Comparison of ENCODE assay signal across 8 cellular contexts in genomic region chr11:12673601-12673923, GRCh38. TPM values are rescaled to one million over a fixed set of nuclear protein-coding genes. Genes with fewer than 3 reads are reported as not detected.
DNase-seq lines count a peak whose midpoint lies in the region; ATAC-seq, FAIRE-seq and TF ChIP-seq lines count a peak whose summit lies in the region.

No MANE protein-coding gene starts in this region.

- H3K9ac ChIP-seq in endocrine pancreas (ENCODE audit: control insufficient read depth, insufficient read depth, low read length), result no peak overlapping the region

- H3K27me3 ChIP-seq in endocrine pancreas (ENCODE audit: control insufficient read depth, insufficient read depth, low read length), result no peaks in the 10 kb centered on the region

- no peaks in the 10 kb centered on the region for H3K27me3 Mint-ChIP-seq in osteocyte (ENCODE audit: unreplicated experiment)

- H3K36me3 ChIP-seq in endocrine pancreas (ENCODE audit: control insufficient read depth, insufficient read depth, low read length), result no peaks in the 10 kb centered on the region

- peak; percentile 24 for ATAC-seq in GM18867 (IDR thresholded peaks at IDR 0.05; ENCODE audit: unreplicated experiment)

- H3K4me1 ChIP-seq in endocrine pancreas (ENCODE audit: control insufficient read depth, insufficient read depth, low read length), result no peaks in the 10 kb centered on the region

- H3K4me3 ChIP-seq in Jurkat, Clone E6-1 (ENCODE audit: low read length), result peak overlapping the region; percentile 62
- peak overlapping the region; percentile 84 for H3K4me3 ChIP-seq in endocrine pancreas (ENCODE audit: control insufficient read depth, insufficient read depth, low read length)

- TF ChIP-seq POLR2A in H54 (IDR thresholded peaks at IDR 0.05; ENCODE audit: low read depth, low read length), result no peak

- TF ChIP-seq CTCF in osteocyte (IDR thresholded peaks at IDR 0.05), result no peak

- H3K4me1 Mint-ChIP-seq in osteocyte (ENCODE audit: unreplicated experiment), result peaks cover 36% of the 10 kb centered on the region

- FAIRE-seq in H54 (lab: Jason Lieb, UNC), result no peak

- no peaks in the 10 kb centered on the region for H3K9me3 ChIP-seq in endocrine pancreas (ENCODE audit: control insufficient read depth, low read length)

- H3K27ac Mint-ChIP-seq in osteocyte (ENCODE audit: unreplicated experiment), result peak overlapping the region; percentile 97

- H3K36me3 Mint-ChIP-seq in osteocyte (ENCODE audit: unreplicated experiment), result no peaks in the 10 kb centered on the region

- H3K9me3 Mint-ChIP-seq in osteocyte (ENCODE audit: unreplicated experiment), result no peaks in the 10 kb centered on the region

- no peak for DNase-seq in Jurkat, Clone E6-1 (ENCODE audit: low read depth, low spot score)
- no peak for DNase-seq in osteocyte (ENCODE audit: extremely low spot score, unreplicated experiment)
- DNase-seq in stimulated activated CD8-positive, alpha-beta memory T cell treated with anti-CD3 and anti-CD28 coated beads, Interleukin-4, amount 100 ng/mL, for 48 hours, result no peak
- DNase-seq in NCI-H69 (lab: John Stamatoyannopoulos, UW), result no peak
- no peak for DNase-seq in HPDE6-E6E7 (ENCODE audit: extremely low spot score)
- DNase-seq in H54 (ENCODE audit: insufficient read length, low spot score), result no peak

- H3K4me3 Mint-ChIP-seq in osteocyte (ENCODE audit: unreplicated experiment), result peak overlapping the region; percentile 79

RNA-seq across cellular contexts. Expression of gene TEAD1, which starts 0.7 kb away (rescaled TPM):
- polyA plus RNA-seq in Jurkat, Clone E6-1 (2012; ENCODE audit: insufficient read depth, insufficient read length), result 2.4 TPM
- 152 and 154 TPM in 2 replicates for total RNA-seq in osteocyte
